In genomic region chr1:143691400-143691891, GRCh38 we compare ENCODE assay signal across 18 cellular contexts.
DNase-seq lines count a peak whose midpoint lies in the region; ATAC-seq, FAIRE-seq and TF ChIP-seq lines count a peak whose summit lies in the region.
"Had no signal": no experiment of that assay in that cellular context is flagged by ENCODE, and none has a peak within 500 bp of the region (broad histone marks: within the 10 kb centered on the region; RNA-seq: fewer than 3 reads in every experiment).

No MANE protein-coding gene starts in this region.

- POLR2A ChIA-PET in K562 (lab: Yijun Ruan, JAX), result no interaction called here

- TF ChIP-seq CTCF in K562 (IDR thresholded peaks at IDR 0.05 in 2 of 3, conservative IDR thresholded peaks at IDR 0.05 in 1 of 3; ENCODE audit: insufficient read depth in 2 of 3, low read depth in 1 of 3, low read length in 3 of 3), result no peak

- no peaks in the 10 kb centered on the region for H3K79me2 ChIP-seq in K562 (ENCODE audit: control insufficient read depth, insufficient read depth, low read length)

- H3K36me3 ChIP-seq in HUES64 (ENCODE audit: insufficient read depth, low read length) (no peaks in the 10 kb centered on the region), K562 (ENCODE audit: control insufficient read depth, insufficient read depth, low read length) (no peaks in the 10 kb centered on the region)
- H3K36me3 ChIP-seq in effector memory CD4-positive, alpha-beta T cell (ENCODE audit: control insufficient read depth, insufficient read depth, low read length), result no peaks in the 10 kb centered on the region
- H3K36me3 ChIP-seq: tibial artery had no signal

- TF ChIP-seq POLR2A in K562 (conservative IDR thresholded peaks at IDR 0.05), result no peak

- H3K9me3 ChIP-seq in HUES64 (ENCODE audit: insufficient read depth, low read depth, low read length), result no peaks in the 10 kb centered on the region
- no peaks in the 10 kb centered on the region for H3K9me3 ChIP-seq in K562 (replicated peaks; ENCODE audit: control insufficient read depth, insufficient read depth, low read depth, low read length)
- H3K9me3 ChIP-seq in effector memory CD4-positive, alpha-beta T cell (ENCODE audit: control insufficient read depth, low read length), result no peaks in the 10 kb centered on the region
- H3K9me3 ChIP-seq: tibial artery had no signal

- peak; percentile 56 for FAIRE-seq in K562 (lab: Jason Lieb, UNC)
- FAIRE-seq: colon, GM12878 had no signal

- H2AFZ ChIP-seq in K562 (ENCODE audit: low read depth, low read length), result no peak overlapping the region

- H3K4me1 ChIP-seq in HUES64 (ENCODE audit: insufficient read depth, low read length) (no peaks in the 10 kb centered on the region), K562 (replicated peaks in 1 of 2; ENCODE audit: control insufficient read depth in 2 of 2, insufficient read depth in 2 of 2, low read length in 2 of 2) (peaks cover 0 to 4% of the 10 kb centered on the region in 2 experiments; a peak in 2 of 5 replicates)
- no peaks in the 10 kb centered on the region for H3K4me1 ChIP-seq in effector memory CD4-positive, alpha-beta T cell (ENCODE audit: control insufficient read depth, insufficient read depth, low read length, poor library complexity, severe bottlenecking)
- H3K4me1 ChIP-seq: tibial artery had no signal

- intact Hi-C loops in K562 (cut with micrococcal nuclease), result no loop called here

- peaks cover 51% of the 10 kb centered on the region for H3K27me3 ChIP-seq in HUES64 (ENCODE audit: insufficient read depth, low read length)
- peaks cover 4 to 10% of the 10 kb centered on the region in 2 experiments; a peak in 2 of 5 replicates for H3K27me3 ChIP-seq in K562 (ENCODE audit: control insufficient read depth in 2 of 2, insufficient read depth in 2 of 2, low read length in 2 of 2)
- H3K27me3 ChIP-seq in effector memory CD4-positive, alpha-beta T cell (replicated peaks; ENCODE audit: control insufficient read depth, insufficient read depth, low read length, poor library complexity, severe bottlenecking), result peaks cover 11% of the 10 kb centered on the region
- H3K27me3 ChIP-seq: tibial artery had no signal

- TF ChIP-seq EP300 in K562 (IDR thresholded peaks at IDR 0.05; ENCODE audit: low read length), result no peak

- CTCF ChIA-PET in K562 (lab: Yijun Ruan, JAX; ENCODE audit: low intra/inter-chr PET ratio), result no interaction called here

- no peak overlapping the region for H3K27ac ChIP-seq in HUES64 (ENCODE audit: low read depth, low read length)
- no peak overlapping the region for H3K27ac ChIP-seq in K562 (ENCODE audit: extremely low read depth, low read depth, low read length)
- H3K27ac ChIP-seq in effector memory CD4-positive, alpha-beta T cell (ENCODE audit: insufficient read depth, low read length, poor library complexity, severe bottlenecking), result no peak overlapping the region
- H3K27ac ChIP-seq: tibial artery had no signal

- no peaks in the 10 kb centered on the region for H4K20me1 ChIP-seq in K562 (replicated peaks; ENCODE audit: control insufficient read depth, insufficient read depth, low read length)

- no peaks in the 10 kb centered on the region for H3K9me1 ChIP-seq in K562 (ENCODE audit: control insufficient read depth, insufficient read depth, low read length)

- TSS peak; percentile 100 for BruUV-seq in K562 (replicated peaks; lab: Mats Ljungman, UMichigan)

- no peak overlapping the region for H3K4me2 ChIP-seq in K562 (ENCODE audit: insufficient read depth, low read length)

- 86% methylated on average over 27 of the region's 27 CpGs for WGBS in HUES64
- WGBS in K562 (ENCODE audit: insufficient coverage, low coverage, missing lambda C conversion rate), result 3% methylated on average over 21 of the region's 27 CpGs

- peak; percentile 69 for DNase-seq in ELR (ENCODE audit: low read depth)
- peak in 2 of 4 experiments; percentile 22 to 50 for DNase-seq in K562 (ENCODE audit: extremely low read depth in 1 of 4, low spot score in 3 of 4)
- DNase-seq in kidney tubule cell (ENCODE audit: low spot score), result peak; percentile 60
- DNase-seq in effector memory CD4-positive, alpha-beta T cell, result no peak
- DNase-seq in activated CD4-positive, alpha-beta T cell treated with anti-CD3 and anti-CD28 coated beads for 4 hours, result no peak
- DNase-seq: activated CD8-positive, alpha-beta T cell treated with anti-CD3 and anti-CD28 coated beads, Interleukin-2, amount 10 ng/mL, durations not matched to agents 7 days and 5 days; amniotic stem cell; CD4-positive, CD25-positive, alpha-beta regulatory T cell; DMS79; KBM-7; kidney glomerular epithelial cell; NCI-H1417 treated with DMSO at 0.1 percent for 48 hours; tibial artery had no signal

- peak; percentile 81 for ATAC-seq in K562
- ATAC-seq in GM19324 (IDR thresholded peaks at IDR 0.05; ENCODE audit: low FRiP score, unreplicated experiment), result no peak
- ATAC-seq: activated CD8-positive, alpha-beta T cell treated with anti-CD3 and anti-CD28 coated beads, Interleukin-2, amount 10 ng/mL, durations not matched to agents 7 days and 5 days; activated T-helper 17 cell treated with anti-CD3 and anti-CD28 coated beads, Interleukin-2, amount 50 U/mL, for 72 hours; GM12878 had no signal

- H3K9ac ChIP-seq in HUES64 (ENCODE audit: low read depth, low read length) (no peak overlapping the region), K562 (ENCODE audit: insufficient read depth in 1 of 2, low read depth in 2 of 2, low read length in 2 of 2) (no peak overlapping the region)

- no peak for TF ChIP-seq RAD21 in K562 (CRISPR knock-in tag; conservative IDR thresholded peaks at IDR 0.05 in 1 of 2, IDR thresholded peaks at IDR 0.05 in 1 of 2)

- in situ Hi-C loops in K562 (cut with MboI), result no loop called here

- H3K4me3 ChIP-seq in HUES64 (ENCODE audit: low read length) (peak overlapping the region; percentile 54), K562 (no peak overlapping the region)
- H3K4me3 ChIP-seq in effector memory CD4-positive, alpha-beta T cell (ENCODE audit: insufficient read depth, low read depth, low read length, poor library complexity, severe bottlenecking), result no peak overlapping the region
- H3K4me3 ChIP-seq: GM12878, tibial artery had no signal

TF ChIP-seq in K562, 482 proteins besides CTCF, POLR2A, EP300 and RAD21 (continues in another document):
- TF ChIP-seq CC2D1A (IDR thresholded peaks at IDR 0.05) (peak; percentile 95), ELK3 (CRISPR knock-in tag; IDR thresholded peaks at IDR 0.05) (no peak)
- TF ChIP-seq, protein P1, sequence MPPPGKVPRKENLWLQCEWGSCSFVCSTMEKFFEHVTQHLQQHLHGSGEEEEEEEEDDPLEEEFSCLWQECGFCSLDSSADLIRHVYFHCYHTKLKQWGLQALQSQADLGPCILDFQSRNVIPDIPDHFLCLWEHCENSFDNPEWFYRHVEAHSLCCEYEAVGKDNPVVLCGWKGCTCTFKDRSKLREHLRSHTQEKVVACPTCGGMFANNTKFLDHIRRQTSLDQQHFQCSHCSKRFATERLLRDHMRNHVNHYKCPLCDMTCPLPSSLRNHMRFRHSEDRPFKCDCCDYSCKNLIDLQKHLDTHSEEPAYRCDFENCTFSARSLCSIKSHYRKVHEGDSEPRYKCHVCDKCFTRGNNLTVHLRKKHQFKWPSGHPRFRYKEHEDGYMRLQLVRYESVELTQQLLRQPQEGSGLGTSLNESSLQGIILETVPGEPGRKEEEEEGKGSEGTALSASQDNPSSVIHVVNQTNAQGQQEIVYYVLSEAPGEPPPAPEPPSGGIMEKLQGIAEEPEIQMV (tag; conservative IDR thresholded peaks at IDR 0.05; ENCODE audit: low read depth), result peak; percentile 91

Comparison
In these comparisons a context has a peak if more than half of its experiments do, and no peak if none do; other contexts are left out.
1. DNase-seq: peak in ELR (single experiment) and kidney tubule cell (single experiment); none in effector memory CD4-positive, alpha-beta T cell (0 of 3) and activated CD4-positive, alpha-beta T cell treated with anti-CD3 and anti-CD28 coated beads for 4 hours (0 of 2).